In genomic region chr3:48851407-48851806, GRCh38 we compare ENCODE assay signal across 12 cellular contexts. TPM values are rescaled to one million over a fixed set of nuclear protein-coding genes. Genes with fewer than 3 reads are reported as not detected.
A peak's percentile ranks its signal among the peaks of the same experiment; 100 is the strongest.
DNase-seq lines count a peak whose midpoint lies in the region; ATAC-seq and TF ChIP-seq lines count a peak whose summit lies in the region.
"Had no signal": no experiment of that assay in that cellular context is flagged by ENCODE, and none has a peak within 500 bp of the region (broad histone marks: within the 10 kb centered on the region; RNA-seq: fewer than 3 reads in every experiment).

No MANE protein-coding gene starts in this region.

- POLR2A ChIA-PET in AG04450 (lab: Yijun Ruan, JAX): no interaction called here
- POLR2A ChIA-PET in activated CD8-positive, alpha-beta T cell treated with anti-CD3 and anti-CD28 coated beads for 36 hours (lab: Charles Lee): no interaction called here

- no peak for ATAC-seq in activated CD8-positive, alpha-beta T cell treated with anti-CD3 and anti-CD28 coated beads for 36 hours

- H3K9me3 Mint-ChIP-seq in type B pancreatic cell: no peaks in the 10 kb centered on the region
- no peaks in the 10 kb centered on the region for H3K9me3 Mint-ChIP-seq in activated CD8-positive, alpha-beta T cell treated with anti-CD3 and anti-CD28 coated beads for 36 hours
- no peaks in the 10 kb centered on the region for H3K9me3 Mint-ChIP-seq in activated T-helper 2 cell treated with anti-CD3 and anti-CD28 coated beads, Interferon-gamma antibody, Interleukin-2, Interleukin-4, amounts not matched to agents 10 μg/mL and 5 μg/mL and 100 μg/mL, durations not matched to agents 14 hours and 24 hours and 36 hours
- H3K9me3 Mint-ChIP-seq: naive B cell had no signal

- H3K36me3 Mint-ChIP-seq in type B pancreatic cell: no peaks in the 10 kb centered on the region
- peaks cover 1% of the 10 kb centered on the region for H3K36me3 Mint-ChIP-seq in activated CD8-positive, alpha-beta T cell treated with anti-CD3 and anti-CD28 coated beads for 36 hours (ENCODE audit: low read depth)
- no peaks in the 10 kb centered on the region for H3K36me3 Mint-ChIP-seq in activated T-helper 2 cell treated with anti-CD3 and anti-CD28 coated beads, Interferon-gamma antibody, Interleukin-2, Interleukin-4, amounts not matched to agents 10 μg/mL and 5 μg/mL and 100 μg/mL, durations not matched to agents 14 hours and 24 hours and 36 hours (ENCODE audit: low read depth)
- H3K36me3 Mint-ChIP-seq: naive B cell had no signal

- CTCF ChIA-PET in AG04450 (lab: Charles Lee): no interaction called here
- CTCF ChIA-PET in activated CD8-positive, alpha-beta T cell treated with anti-CD3 and anti-CD28 coated beads for 36 hours (lab: Charles Lee): interaction anchor here (1.3 kb wide), 1 partner anchor 46 kb away, joined by 4 read pairs; no protein-coding TSS in a partner anchor

- TF ChIP-seq CTCF in AG04450 (IDR thresholded peaks at IDR 0.05; ENCODE audit: low read depth, low read length): no peak
- no peak for TF ChIP-seq CTCF in type B pancreatic cell (conservative IDR thresholded peaks at IDR 0.05)
- TF ChIP-seq CTCF in activated CD8-positive, alpha-beta T cell treated with anti-CD3 and anti-CD28 coated beads for 36 hours (IDR thresholded peaks at IDR 0.05): no peak
- no peak for TF ChIP-seq CTCF in esophagus squamous epithelium (IDR thresholded peaks at IDR 0.05)

- peaks cover 5% of the 10 kb centered on the region for H3K4me1 Mint-ChIP-seq in type B pancreatic cell (ENCODE audit: unreplicated experiment)
- H3K4me1 Mint-ChIP-seq in activated CD8-positive, alpha-beta T cell treated with anti-CD3 and anti-CD28 coated beads for 36 hours (ENCODE audit: low read depth): peaks cover 11% of the 10 kb centered on the region
- H3K4me1 Mint-ChIP-seq in activated T-helper 2 cell treated with anti-CD3 and anti-CD28 coated beads, Interferon-gamma antibody, Interleukin-2, Interleukin-4, amounts not matched to agents 10 μg/mL and 5 μg/mL and 100 μg/mL, durations not matched to agents 14 hours and 24 hours and 36 hours (ENCODE audit: low read depth): peaks cover 14% of the 10 kb centered on the region

- intact Hi-C loops in activated CD8-positive, alpha-beta T cell treated with anti-CD3 and anti-CD28 coated beads for 36 hours (cut with micrococcal nuclease): no loop called here
- intact Hi-C loops in activated T-helper 2 cell treated with anti-CD3 and anti-CD28 coated beads, Interferon-gamma antibody, Interleukin-2, Interleukin-4, amounts not matched to agents 10 μg/mL and 5 μg/mL and 100 μg/mL, durations not matched to agents 14 hours and 24 hours and 36 hours (cut with micrococcal nuclease): no loop called here
- intact Hi-C loops in esophagus squamous epithelium (cut with DNase I): no loop called here

- H3K9me3 ChIP-seq in AG04450 (ENCODE audit: control insufficient read depth, insufficient read depth, low read length): no peaks in the 10 kb centered on the region
- no peaks in the 10 kb centered on the region for H3K9me3 ChIP-seq in esophagus squamous epithelium
- H3K9me3 ChIP-seq: BLaER1 had no signal

- DNase-seq in AG04450 (ENCODE audit: low read depth, low spot score) (peak; percentile 36), LHCN-M2 (ENCODE audit: low read depth) (peak; percentile 64), iPS-NIHi11 (ENCODE audit: low spot score) (peak; percentile 33), type B pancreatic cell (ENCODE audit: extremely low spot score, unreplicated experiment) (no peak), esophagus squamous epithelium (lab: John Stamatoyannopoulos, UW) (no peak)
- no peak for DNase-seq in activated CD8-positive, alpha-beta T cell treated with anti-CD3 and anti-CD28 coated beads for 36 hours
- DNase-seq in activated T-helper 2 cell treated with anti-CD3 and anti-CD28 coated beads, Interferon-gamma antibody, Interleukin-2, Interleukin-4, amounts not matched to agents 10 μg/mL and 5 μg/mL and 100 μg/mL, durations not matched to agents 14 hours and 24 hours and 36 hours (ENCODE audit: low spot score): no peak
- DNase-seq: effector CD8-positive, alpha-beta T cell; naive B cell; stimulated activated naive CD4-positive, alpha-beta T cell treated with Interleukin-2 at 50 U/mL for 16 hours had no signal

- H3K4me3 ChIP-seq in AG04450 (ENCODE audit: low read depth, low read length) (no peak overlapping the region), esophagus squamous epithelium (no peak overlapping the region)
- H3K4me3 ChIP-seq: BLaER1 had no signal

- H3K27me3 Mint-ChIP-seq in type B pancreatic cell: no peaks in the 10 kb centered on the region
- H3K27me3 Mint-ChIP-seq in activated CD8-positive, alpha-beta T cell treated with anti-CD3 and anti-CD28 coated beads for 36 hours: no peaks in the 10 kb centered on the region
- no peaks in the 10 kb centered on the region for H3K27me3 Mint-ChIP-seq in activated T-helper 2 cell treated with anti-CD3 and anti-CD28 coated beads, Interferon-gamma antibody, Interleukin-2, Interleukin-4, amounts not matched to agents 10 μg/mL and 5 μg/mL and 100 μg/mL, durations not matched to agents 14 hours and 24 hours and 36 hours (ENCODE audit: low read depth)
- H3K27me3 Mint-ChIP-seq: naive B cell had no signal

- no peak for TF ChIP-seq POLR2A in esophagus squamous epithelium (IDR thresholded peaks at IDR 0.05)

- H3K4me1 ChIP-seq in esophagus squamous epithelium: peaks cover 2 to 14% (median 9%) of the 10 kb centered on the region in 3 donors

- no peaks in the 10 kb centered on the region for H3K36me3 ChIP-seq in esophagus squamous epithelium
- H3K36me3 ChIP-seq: BLaER1 had no signal

- H3K27ac ChIP-seq in AG04450 (ENCODE audit: low read depth, low read length): no peak overlapping the region
- peak overlapping the region; percentile 46 for H3K27ac ChIP-seq in angular gyrus (ENCODE audit: low read depth, low read length)
- H3K27ac ChIP-seq in esophagus squamous epithelium: no peak overlapping the region

- H3K27me3 ChIP-seq in AG04450 (ENCODE audit: control insufficient read depth, insufficient read depth, low read length) (no peaks in the 10 kb centered on the region), esophagus squamous epithelium (no peaks in the 10 kb centered on the region)

- H3K4me3 Mint-ChIP-seq in type B pancreatic cell: no peak overlapping the region
- no peak overlapping the region for H3K4me3 Mint-ChIP-seq in activated CD8-positive, alpha-beta T cell treated with anti-CD3 and anti-CD28 coated beads for 36 hours
- no peak overlapping the region for H3K4me3 Mint-ChIP-seq in activated T-helper 2 cell treated with anti-CD3 and anti-CD28 coated beads, Interferon-gamma antibody, Interleukin-2, Interleukin-4, amounts not matched to agents 10 μg/mL and 5 μg/mL and 100 μg/mL, durations not matched to agents 14 hours and 24 hours and 36 hours (ENCODE audit: low read depth)

- H3K27ac Mint-ChIP-seq in type B pancreatic cell: no peak overlapping the region
- H3K27ac Mint-ChIP-seq in activated CD8-positive, alpha-beta T cell treated with anti-CD3 and anti-CD28 coated beads for 36 hours: no peak overlapping the region
- no peak overlapping the region for H3K27ac Mint-ChIP-seq in activated T-helper 2 cell treated with anti-CD3 and anti-CD28 coated beads, Interferon-gamma antibody, Interleukin-2, Interleukin-4, amounts not matched to agents 10 μg/mL and 5 μg/mL and 100 μg/mL, durations not matched to agents 14 hours and 24 hours and 36 hours

- WGBS in esophagus squamous epithelium, 2 donors: 57 to 88% methylated on average over 2 of the region's 3 CpGs

RNA-seq across cellular contexts. Expression of gene PRKAR2A, which starts 3.7 kb away (rescaled TPM):
- polyA plus RNA-seq in AG04450 (2011; rRNA removed): 19.6 and 20.7 TPM in 2 replicates
- polyA minus RNA-seq in AG04450 (2011; rRNA and poly(A)+ RNA removed): 42.2 and 56.3 TPM in 2 replicates
- total RNA-seq in LHCN-M2 (2014; rRNA removed) (41.3 and 48.3 TPM in 2 replicates), type B pancreatic cell (ENCODE audit: low replicate concordance) (40.3 and 44.1 TPM in 2 replicates), esophagus squamous epithelium (10 to 100 TPM; 25.4 to 51.6 (median 35.3) TPM)
- 22.0 TPM for polyA plus RNA-seq in LHCN-M2 (2012)
- 10 to 100 TPM; 31.0 to 32.1 TPM for total RNA-seq in activated CD8-positive, alpha-beta T cell treated with anti-CD3 and anti-CD28 coated beads for 36 hours
- 30.7 and 32.4 TPM in 2 replicates for total RNA-seq in activated T-helper 2 cell treated with anti-CD3 and anti-CD28 coated beads, Interferon-gamma antibody, Interleukin-2, Interleukin-4, amounts not matched to agents 10 μg/mL and 5 μg/mL and 100 μg/mL, durations not matched to agents 14 hours and 24 hours and 36 hours

RNA-seq across cellular contexts. Expression of gene SLC25A20, which starts 47.3 kb away (rescaled TPM):
- 26.6 and 30.0 TPM in 2 replicates for polyA plus RNA-seq in AG04450 (2011; rRNA removed)
- 14.3 and 15.4 TPM in 2 replicates for polyA minus RNA-seq in AG04450 (2011; rRNA and poly(A)+ RNA removed)
- total RNA-seq in LHCN-M2 (2014; rRNA removed) (14.5 and 17.5 TPM in 2 replicates), type B pancreatic cell (ENCODE audit: low replicate concordance) (15.2 and 15.3 TPM in 2 replicates), esophagus squamous epithelium (10 to 100 TPM in 2 of 4 donors, 1 to 10 TPM in 2; 4.2 to 19.6 (median 11.7) TPM)
- 24.6 TPM for polyA plus RNA-seq in LHCN-M2 (2012)
- total RNA-seq in activated CD8-positive, alpha-beta T cell treated with anti-CD3 and anti-CD28 coated beads for 36 hours: 10 to 100 TPM; 14.8 to 16.8 TPM
- total RNA-seq in activated T-helper 2 cell treated with anti-CD3 and anti-CD28 coated beads, Interferon-gamma antibody, Interleukin-2, Interleukin-4, amounts not matched to agents 10 μg/mL and 5 μg/mL and 100 μg/mL, durations not matched to agents 14 hours and 24 hours and 36 hours: 16.2 and 19.0 TPM in 2 replicates

Comparison
In these comparisons a context has a peak if more than half of its experiments do, and no peak if none do; other contexts are left out.
1. DNase-seq: peak in AG04450 (single experiment), LHCN-M2 (single experiment) and iPS-NIHi11 (single experiment); none in type B pancreatic cell (single experiment), activated CD8-positive, alpha-beta T cell treated with anti-CD3 and anti-CD28 coated beads for 36 hours (single experiment), activated T-helper 2 cell treated with anti-CD3 and anti-CD28 coated beads, Interferon-gamma antibody, Interleukin-2, Interleukin-4, amounts not matched to agents 10 μg/mL and 5 μg/mL and 100 μg/mL, durations not matched to agents 14 hours and 24 hours and 36 hours (single experiment) and esophagus squamous epithelium (single experiment).